1 cellular context compared by ENCODE assay signal in the genomic region with DNA sequence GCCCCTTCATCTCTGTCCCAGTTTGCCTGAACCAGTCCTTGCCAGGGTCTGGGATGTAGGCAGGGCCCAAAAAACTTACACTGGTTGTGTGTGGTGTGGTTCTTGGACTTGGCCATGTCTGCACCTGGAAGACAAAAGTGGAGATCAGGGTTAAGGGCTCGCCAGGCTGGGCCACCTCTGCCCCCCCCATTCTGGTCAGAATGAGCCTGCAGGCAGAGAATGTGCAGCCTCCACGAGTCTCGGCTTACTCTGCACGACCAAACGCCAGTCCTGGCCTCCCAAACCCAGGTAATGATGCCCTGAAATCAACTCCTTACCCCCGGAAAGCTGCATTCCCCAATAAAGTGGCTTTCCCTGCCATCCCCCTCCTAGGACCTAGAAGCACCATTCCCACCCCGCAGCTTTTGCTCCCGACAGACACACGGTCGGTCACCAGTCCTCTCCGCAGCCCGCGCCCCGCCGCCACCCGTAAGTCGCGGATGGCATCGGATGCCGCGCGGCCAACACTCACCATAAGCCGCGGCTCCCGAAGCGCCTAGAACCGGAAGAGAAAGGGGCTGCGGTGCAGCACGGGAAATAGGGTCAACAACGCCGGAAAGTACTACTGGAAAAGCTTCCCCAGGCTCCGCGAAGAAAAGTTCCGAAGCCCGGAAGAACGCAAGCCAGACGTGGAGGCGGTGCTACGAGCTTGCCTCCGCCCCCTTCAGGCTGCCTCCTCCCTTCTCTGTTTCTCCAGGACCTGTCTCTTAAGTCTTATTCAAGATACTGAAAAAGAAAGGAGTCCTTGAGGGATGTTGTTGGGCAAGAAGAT.
A peak's percentile ranks its signal among the peaks of the same experiment; 100 is the strongest.
TF ChIP-seq lines count a peak whose summit lies in the region.

TSS of gene RPL29 (minus strand) at position 550 of the 811 bp plus-strand sequence. CDS start at position 116, 434 bp downstream.

TF ChIP-seq in HEK293, 187 proteins besides CTCF, POLR2A, EP300 and RAD21 (continued from another document and continues in another):
- TF ChIP-seq, protein P1, sequence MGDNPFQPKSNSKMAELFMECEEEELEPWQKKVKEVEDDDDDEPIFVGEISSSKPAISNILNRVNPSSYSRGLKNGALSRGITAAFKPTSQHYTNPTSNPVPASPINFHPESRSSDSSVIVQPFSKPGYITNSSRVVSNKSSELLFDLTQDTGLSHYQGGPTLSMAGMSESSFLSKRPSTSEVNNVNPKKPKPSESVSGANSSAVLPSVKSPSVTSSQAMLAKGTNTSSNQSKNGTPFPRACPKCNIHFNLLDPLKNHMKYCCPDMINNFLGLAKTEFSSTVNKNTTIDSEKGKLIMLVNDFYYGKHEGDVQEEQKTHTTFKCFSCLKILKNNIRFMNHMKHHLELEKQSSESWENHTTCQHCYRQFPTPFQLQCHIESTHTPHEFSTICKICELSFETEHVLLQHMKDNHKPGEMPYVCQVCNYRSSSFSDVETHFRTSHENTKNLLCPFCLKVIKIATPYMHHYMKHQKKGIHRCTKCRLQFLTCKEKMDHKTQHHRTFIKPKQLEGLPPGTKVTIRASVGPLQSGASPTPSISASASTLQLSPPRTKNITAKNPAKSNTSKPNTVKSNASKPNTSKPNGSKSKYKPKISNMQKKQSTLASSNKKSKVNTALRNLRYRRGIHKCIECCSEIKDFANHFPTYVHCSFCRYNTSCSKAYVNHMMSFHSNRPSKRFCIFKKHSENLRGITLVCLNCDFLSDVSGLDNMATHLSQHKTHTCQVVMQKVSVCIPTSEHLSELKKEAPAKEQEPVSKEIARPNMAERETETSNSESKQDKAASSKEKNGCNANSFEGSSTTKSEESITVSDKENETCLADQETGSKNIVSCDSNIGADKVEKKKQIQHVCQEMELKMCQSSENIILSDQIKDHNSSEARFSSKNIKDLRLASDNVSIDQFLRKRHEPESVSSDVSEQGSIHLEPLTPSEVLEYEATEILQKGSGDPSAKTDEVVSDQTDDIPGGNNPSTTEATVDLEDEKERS (tag by site-specific recombination; IDR thresholded peaks at IDR 0.05) = 0 out of 2 replicates have a peak, but pooled peaks have one; percentile 58
- TF ChIP-seq WT1 (tag by site-specific recombination; IDR thresholded peaks at IDR 0.05) = peak; percentile 43; the same call in 1 of the 2 replicates
- no peak for TF ChIP-seq ZNF571 (tag by site-specific recombination; IDR thresholded peaks at IDR 0.05)
- no peak for TF ChIP-seq ZNF555 (tag by site-specific recombination; conservative IDR thresholded peaks at IDR 0.05)
- TF ChIP-seq ZNF830 (tag by site-specific recombination; IDR thresholded peaks at IDR 0.05; ENCODE audit: low read depth) = no peak
- TF ChIP-seq ZNF184 (tag by site-specific recombination; IDR thresholded peaks at IDR 0.05) = no peak
- peak; percentile 95 for TF ChIP-seq ZNF501 (tag by site-specific recombination; IDR thresholded peaks at IDR 0.05)
- peak; percentile 77 for TF ChIP-seq ZEB2 (tag by site-specific recombination; IDR thresholded peaks at IDR 0.05)
- no peak for TF ChIP-seq GLIS1 (tag by site-specific recombination; IDR thresholded peaks at IDR 0.05)
- TF ChIP-seq, protein P2, sequence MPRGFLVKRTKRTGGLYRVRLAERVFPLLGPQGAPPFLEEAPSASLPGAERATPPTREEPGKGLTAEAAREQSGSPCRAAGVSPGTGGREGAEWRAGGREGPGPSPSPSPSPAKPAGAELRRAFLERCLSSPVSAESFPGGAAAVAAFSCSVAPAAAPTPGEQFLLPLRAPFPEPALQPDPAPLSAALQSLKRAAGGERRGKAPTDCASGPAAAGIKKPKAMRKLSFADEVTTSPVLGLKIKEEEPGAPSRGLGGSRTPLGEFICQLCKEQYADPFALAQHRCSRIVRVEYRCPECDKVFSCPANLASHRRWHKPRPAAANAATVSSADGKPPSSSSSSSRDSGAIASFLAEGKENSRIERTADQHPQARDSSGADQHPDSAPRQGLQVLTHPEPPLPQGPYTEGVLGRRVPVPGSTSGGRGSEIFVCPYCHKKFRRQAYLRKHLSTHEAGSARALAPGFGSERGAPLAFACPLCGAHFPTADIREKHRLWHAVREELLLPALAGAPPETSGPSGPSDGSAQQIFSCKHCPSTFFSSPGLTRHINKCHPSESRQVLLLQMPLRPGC (tag by site-specific recombination; IDR thresholded peaks at IDR 0.05) = 0 out of 2 replicates have a peak, but pooled peaks have one; percentile 41
- peak; percentile 77; the same call in 1 of the 2 replicates for TF ChIP-seq HOXC10 (CRISPR knock-in tag; IDR thresholded peaks at IDR 0.05)
- no peak for TF ChIP-seq ZNF426 (tag by site-specific recombination; IDR thresholded peaks at IDR 0.05)
- no peak for TF ChIP-seq BCL11B (tag by site-specific recombination; IDR thresholded peaks at IDR 0.05; ENCODE audit: low read depth)
- TF ChIP-seq ZNF155 (tag by site-specific recombination; IDR thresholded peaks at IDR 0.05) = no peak
- no peak for TF ChIP-seq ZNF26 (tag by site-specific recombination; IDR thresholded peaks at IDR 0.05)
- no peak for TF ChIP-seq ZNF366 (tag by site-specific recombination; conservative IDR thresholded peaks at IDR 0.05)
- TF ChIP-seq, protein P3, sequence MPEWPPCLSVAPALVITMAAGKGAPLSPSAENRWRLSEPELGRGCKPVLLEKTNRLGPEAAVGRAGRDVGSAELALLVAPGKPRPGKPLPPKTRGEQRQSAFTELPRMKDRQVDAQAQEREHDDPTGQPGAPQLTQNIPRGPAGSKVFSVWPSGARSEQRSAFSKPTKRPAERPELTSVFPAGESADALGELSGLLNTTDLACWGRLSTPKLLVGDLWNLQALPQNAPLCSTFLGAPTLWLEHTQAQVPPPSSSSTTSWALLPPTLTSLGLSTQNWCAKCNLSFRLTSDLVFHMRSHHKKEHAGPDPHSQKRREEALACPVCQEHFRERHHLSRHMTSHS (tag by site-specific recombination; IDR thresholded peaks at IDR 0.05) = no peak
- TF ChIP-seq ZNF596 (tag by site-specific recombination; IDR thresholded peaks at IDR 0.05) = no peak
- TF ChIP-seq ZNF747 (tag by site-specific recombination; IDR thresholded peaks at IDR 0.05) = no peak
- TF ChIP-seq ZNF433 (tag by site-specific recombination; IDR thresholded peaks at IDR 0.05; ENCODE audit: low read depth) = no peak
- 0 out of 2 replicates have a peak, but pooled peaks have one; percentile 31 for TF ChIP-seq ZBTB10 (tag by site-specific recombination; IDR thresholded peaks at IDR 0.05)
- peak; percentile 52 for TF ChIP-seq ZNF341 (tag by site-specific recombination; IDR thresholded peaks at IDR 0.05; ENCODE audit: low read depth)
- TF ChIP-seq, protein P4, sequence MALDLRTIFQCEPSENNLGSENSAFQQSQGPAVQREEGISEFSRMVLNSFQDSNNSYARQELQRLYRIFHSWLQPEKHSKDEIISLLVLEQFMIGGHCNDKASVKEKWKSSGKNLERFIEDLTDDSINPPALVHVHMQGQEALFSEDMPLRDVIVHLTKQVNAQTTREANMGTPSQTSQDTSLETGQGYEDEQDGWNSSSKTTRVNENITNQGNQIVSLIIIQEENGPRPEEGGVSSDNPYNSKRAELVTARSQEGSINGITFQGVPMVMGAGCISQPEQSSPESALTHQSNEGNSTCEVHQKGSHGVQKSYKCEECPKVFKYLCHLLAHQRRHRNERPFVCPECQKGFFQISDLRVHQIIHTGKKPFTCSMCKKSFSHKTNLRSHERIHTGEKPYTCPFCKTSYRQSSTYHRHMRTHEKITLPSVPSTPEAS (tag by site-specific recombination; IDR thresholded peaks at IDR 0.05) = peak; percentile 45
- TF ChIP-seq, protein P5, sequence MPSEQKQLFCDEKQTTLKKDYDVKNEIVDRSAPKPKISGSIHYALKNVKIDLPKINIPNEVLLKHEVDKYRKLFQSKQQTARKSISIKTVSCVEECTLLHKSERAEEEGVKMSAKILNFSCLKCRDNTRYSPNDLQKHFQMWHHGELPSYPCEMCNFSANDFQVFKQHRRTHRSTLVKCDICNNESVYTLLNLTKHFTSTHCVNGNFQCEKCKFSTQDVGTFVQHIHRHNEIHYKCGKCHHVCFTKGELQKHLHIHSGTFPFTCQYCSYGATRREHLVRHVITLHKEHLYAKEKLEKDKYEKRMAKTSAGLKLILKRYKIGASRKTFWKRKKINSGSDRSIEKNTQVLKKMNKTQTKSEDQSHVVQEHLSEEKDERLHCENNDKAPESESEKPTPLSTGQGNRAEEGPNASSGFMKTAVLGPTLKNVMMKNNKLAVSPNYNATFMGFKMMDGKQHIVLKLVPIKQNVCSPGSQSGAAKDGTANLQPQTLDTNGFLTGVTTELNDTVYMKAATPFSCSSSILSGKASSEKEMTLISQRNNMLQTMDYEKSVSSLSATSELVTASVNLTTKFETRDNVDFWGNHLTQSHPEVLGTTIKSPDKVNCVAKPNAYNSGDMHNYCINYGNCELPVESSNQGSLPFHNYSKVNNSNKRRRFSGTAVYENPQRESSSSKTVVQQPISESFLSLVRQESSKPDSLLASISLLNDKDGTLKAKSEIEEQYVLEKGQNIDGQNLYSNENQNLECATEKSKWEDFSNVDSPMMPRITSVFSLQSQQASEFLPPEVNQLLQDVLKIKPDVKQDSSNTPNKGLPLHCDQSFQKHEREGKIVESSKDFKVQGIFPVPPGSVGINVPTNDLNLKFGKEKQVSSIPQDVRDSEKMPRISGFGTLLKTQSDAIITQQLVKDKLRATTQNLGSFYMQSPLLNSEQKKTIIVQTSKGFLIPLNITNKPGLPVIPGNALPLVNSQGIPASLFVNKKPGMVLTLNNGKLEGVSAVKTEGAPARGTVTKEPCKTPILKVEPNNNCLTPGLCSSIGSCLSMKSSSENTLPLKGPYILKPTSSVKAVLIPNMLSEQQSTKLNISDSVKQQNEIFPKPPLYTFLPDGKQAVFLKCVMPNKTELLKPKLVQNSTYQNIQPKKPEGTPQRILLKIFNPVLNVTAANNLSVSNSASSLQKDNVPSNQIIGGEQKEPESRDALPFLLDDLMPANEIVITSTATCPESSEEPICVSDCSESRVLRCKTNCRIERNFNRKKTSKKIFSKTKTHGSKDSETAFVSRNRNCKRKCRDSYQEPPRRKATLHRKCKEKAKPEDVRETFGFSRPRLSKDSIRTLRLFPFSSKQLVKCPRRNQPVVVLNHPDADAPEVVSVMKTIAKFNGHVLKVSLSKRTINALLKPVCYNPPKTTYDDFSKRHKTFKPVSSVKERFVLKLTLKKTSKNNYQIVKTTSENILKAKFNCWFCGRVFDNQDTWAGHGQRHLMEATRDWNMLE (tag by site-specific recombination; conservative IDR thresholded peaks at IDR 0.05; ENCODE audit: low read depth) = peak; percentile 98
- TF ChIP-seq ZNF768 (tag by site-specific recombination; IDR thresholded peaks at IDR 0.05) = 0 out of 2 replicates have a peak, but pooled peaks have one; percentile 2
- no peak for TF ChIP-seq KLF1 (tag by site-specific recombination; IDR thresholded peaks at IDR 0.05)
- no peak for TF ChIP-seq ZNF791 (tag by site-specific recombination; IDR thresholded peaks at IDR 0.05)
- TF ChIP-seq ZNF335 (tag by site-specific recombination; conservative IDR thresholded peaks at IDR 0.05) = peak; percentile 55
- TF ChIP-seq, protein P6, sequence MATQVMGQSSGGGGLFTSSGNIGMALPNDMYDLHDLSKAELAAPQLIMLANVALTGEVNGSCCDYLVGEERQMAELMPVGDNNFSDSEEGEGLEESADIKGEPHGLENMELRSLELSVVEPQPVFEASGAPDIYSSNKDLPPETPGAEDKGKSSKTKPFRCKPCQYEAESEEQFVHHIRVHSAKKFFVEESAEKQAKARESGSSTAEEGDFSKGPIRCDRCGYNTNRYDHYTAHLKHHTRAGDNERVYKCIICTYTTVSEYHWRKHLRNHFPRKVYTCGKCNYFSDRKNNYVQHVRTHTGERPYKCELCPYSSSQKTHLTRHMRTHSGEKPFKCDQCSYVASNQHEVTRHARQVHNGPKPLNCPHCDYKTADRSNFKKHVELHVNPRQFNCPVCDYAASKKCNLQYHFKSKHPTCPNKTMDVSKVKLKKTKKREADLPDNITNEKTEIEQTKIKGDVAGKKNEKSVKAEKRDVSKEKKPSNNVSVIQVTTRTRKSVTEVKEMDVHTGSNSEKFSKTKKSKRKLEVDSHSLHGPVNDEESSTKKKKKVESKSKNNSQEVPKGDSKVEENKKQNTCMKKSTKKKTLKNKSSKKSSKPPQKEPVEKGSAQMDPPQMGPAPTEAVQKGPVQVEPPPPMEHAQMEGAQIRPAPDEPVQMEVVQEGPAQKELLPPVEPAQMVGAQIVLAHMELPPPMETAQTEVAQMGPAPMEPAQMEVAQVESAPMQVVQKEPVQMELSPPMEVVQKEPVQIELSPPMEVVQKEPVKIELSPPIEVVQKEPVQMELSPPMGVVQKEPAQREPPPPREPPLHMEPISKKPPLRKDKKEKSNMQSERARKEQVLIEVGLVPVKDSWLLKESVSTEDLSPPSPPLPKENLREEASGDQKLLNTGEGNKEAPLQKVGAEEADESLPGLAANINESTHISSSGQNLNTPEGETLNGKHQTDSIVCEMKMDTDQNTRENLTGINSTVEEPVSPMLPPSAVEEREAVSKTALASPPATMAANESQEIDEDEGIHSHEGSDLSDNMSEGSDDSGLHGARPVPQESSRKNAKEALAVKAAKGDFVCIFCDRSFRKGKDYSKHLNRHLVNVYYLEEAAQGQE (tag by site-specific recombination; IDR thresholded peaks at IDR 0.05) = 0 out of 2 replicates have a peak, but pooled peaks have one; percentile 21
- TF ChIP-seq, protein P7, sequence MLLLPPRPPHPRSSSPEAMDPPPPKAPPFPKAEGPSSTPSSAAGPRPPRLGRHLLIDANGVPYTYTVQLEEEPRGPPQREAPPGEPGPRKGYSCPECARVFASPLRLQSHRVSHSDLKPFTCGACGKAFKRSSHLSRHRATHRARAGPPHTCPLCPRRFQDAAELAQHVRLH (tag by site-specific recombination; IDR thresholded peaks at IDR 0.05) = peak; percentile 85
- no peak for TF ChIP-seq ZNF549 (tag by site-specific recombination; IDR thresholded peaks at IDR 0.05)
- no peak; the same call in 1 of the 2 replicates for TF ChIP-seq ZNF133 (tag by site-specific recombination; IDR thresholded peaks at IDR 0.05)
